1 cellular context compared by ENCODE assay signal in the genomic region with DNA sequence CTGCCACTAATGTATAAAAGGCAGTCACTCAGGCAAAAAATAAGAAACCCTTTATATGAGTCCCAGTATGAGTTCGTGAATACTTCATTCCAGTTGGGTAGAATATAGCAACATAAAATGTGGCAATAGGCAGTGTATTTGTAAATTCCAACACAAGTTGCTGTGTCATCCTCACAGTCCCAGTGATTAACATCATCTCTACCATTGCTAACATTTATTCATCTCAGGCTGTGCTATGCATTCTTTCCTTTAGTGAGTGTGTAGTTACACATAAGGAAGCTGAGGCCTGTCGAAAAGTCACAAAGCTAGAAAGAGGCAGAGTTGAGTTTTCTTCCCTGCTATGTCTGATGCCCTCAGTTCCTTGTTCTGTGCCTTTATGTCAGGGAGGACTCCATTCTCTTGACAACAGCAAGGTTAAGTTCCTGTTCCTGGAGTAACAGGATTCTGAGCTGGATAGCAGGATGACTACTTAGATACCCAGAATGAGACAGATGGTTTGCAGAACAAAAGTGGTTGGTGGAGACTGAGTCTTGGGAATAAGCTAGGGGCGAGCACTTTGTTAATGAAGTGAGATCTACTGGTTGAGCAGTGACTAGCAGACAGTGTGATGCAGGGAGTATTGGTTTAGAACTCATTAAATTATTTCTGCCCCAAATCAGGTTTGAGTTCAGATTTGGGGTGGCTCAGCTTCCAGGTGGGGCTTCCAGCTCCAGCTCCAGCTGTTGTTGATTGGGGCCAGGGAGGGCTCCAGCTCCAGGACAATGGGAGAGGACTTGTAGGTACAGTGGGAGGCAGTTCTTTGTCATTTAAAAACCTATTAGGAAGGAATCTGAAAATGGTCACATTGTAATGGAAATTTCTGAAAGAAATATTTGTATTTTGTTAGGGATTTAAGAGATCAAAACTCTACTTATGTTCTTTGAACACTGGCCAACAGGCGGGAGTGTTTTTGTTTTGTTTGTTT.
TF ChIP-seq lines count a peak whose summit lies in the region.

No MANE protein-coding gene starts in this region.

TF ChIP-seq in HCT116, 20 proteins besides CTCF, POLR2A, EP300 and RAD21 (continued from another document):
- TF ChIP-seq, protein P1, sequence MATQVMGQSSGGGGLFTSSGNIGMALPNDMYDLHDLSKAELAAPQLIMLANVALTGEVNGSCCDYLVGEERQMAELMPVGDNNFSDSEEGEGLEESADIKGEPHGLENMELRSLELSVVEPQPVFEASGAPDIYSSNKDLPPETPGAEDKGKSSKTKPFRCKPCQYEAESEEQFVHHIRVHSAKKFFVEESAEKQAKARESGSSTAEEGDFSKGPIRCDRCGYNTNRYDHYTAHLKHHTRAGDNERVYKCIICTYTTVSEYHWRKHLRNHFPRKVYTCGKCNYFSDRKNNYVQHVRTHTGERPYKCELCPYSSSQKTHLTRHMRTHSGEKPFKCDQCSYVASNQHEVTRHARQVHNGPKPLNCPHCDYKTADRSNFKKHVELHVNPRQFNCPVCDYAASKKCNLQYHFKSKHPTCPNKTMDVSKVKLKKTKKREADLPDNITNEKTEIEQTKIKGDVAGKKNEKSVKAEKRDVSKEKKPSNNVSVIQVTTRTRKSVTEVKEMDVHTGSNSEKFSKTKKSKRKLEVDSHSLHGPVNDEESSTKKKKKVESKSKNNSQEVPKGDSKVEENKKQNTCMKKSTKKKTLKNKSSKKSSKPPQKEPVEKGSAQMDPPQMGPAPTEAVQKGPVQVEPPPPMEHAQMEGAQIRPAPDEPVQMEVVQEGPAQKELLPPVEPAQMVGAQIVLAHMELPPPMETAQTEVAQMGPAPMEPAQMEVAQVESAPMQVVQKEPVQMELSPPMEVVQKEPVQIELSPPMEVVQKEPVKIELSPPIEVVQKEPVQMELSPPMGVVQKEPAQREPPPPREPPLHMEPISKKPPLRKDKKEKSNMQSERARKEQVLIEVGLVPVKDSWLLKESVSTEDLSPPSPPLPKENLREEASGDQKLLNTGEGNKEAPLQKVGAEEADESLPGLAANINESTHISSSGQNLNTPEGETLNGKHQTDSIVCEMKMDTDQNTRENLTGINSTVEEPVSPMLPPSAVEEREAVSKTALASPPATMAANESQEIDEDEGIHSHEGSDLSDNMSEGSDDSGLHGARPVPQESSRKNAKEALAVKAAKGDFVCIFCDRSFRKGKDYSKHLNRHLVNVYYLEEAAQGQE (IDR thresholded peaks at IDR 0.05; ENCODE audit: low read depth), result no peak
- no peak for TF ChIP-seq EGR1 (IDR thresholded peaks at IDR 0.05; ENCODE audit: low read depth)
